In genomic region chr2:69385443-69386151, GRCh38 we compare ENCODE assay signal across 1 cellular context.
TF ChIP-seq lines count a peak whose summit lies in the region.

No MANE protein-coding gene starts in this region.

TF ChIP-seq in K562, 482 proteins besides CTCF, POLR2A, EP300 and RAD21 (continued from another document and continues in another):
- TF ChIP-seq ZBTB40 (IDR thresholded peaks at IDR 0.05) (no peak), ZBTB40 (CRISPR knock-in tag; IDR thresholded peaks at IDR 0.05) (no peak), DMBX1 (CRISPR knock-in tag; IDR thresholded peaks at IDR 0.05; ENCODE audit: borderline replicate concordance) (no peak), ARHGAP35 (IDR thresholded peaks at IDR 0.05; ENCODE audit: partially characterized antibody) (no peak), CEBPB (tag; IDR thresholded peaks at IDR 0.05) (peak; percentile 78), SMAD1 (IDR thresholded peaks at IDR 0.05; ENCODE audit: low read depth, low read length, partially characterized antibody) (no peak), NCOA4 (IDR thresholded peaks at IDR 0.05; ENCODE audit: partially characterized antibody) (no peak), STAT5A (IDR thresholded peaks at IDR 0.05; ENCODE audit: borderline replicate concordance, low read length) (no peak), MXD1 (CRISPR knock-in tag; IDR thresholded peaks at IDR 0.05; ENCODE audit: borderline replicate concordance, poor library complexity, severe bottlenecking) (no peak), TOE1 (IDR thresholded peaks at IDR 0.05; ENCODE audit: borderline replicate concordance) (no peak), TOE1 (CRISPR knock-in tag; IDR thresholded peaks at IDR 0.05; ENCODE audit: borderline replicate concordance, low read depth) (no peak), BRF1 (IDR thresholded peaks at IDR 0.05; ENCODE audit: borderline replicate concordance, extremely low read depth, insufficient read length) (no peak), IFI16 (CRISPR knock-in tag; IDR thresholded peaks at IDR 0.05) (no peak), ZFX (CRISPR knock-in tag; IDR thresholded peaks at IDR 0.05) (no peak), NFRKB (IDR thresholded peaks at IDR 0.05; ENCODE audit: low read depth) (0 out of 2 replicates have a peak, but pooled peaks have one; percentile 40), ZNF316 (IDR thresholded peaks at IDR 0.05) (peak; percentile 4; the same call in 1 of the 2 replicates), ZNF699 (CRISPR knock-in tag; IDR thresholded peaks at IDR 0.05; ENCODE audit: insufficient replicate concordance) (no peak), CBFB (CRISPR knock-in tag; IDR thresholded peaks at IDR 0.05) (no peak), FOXP4 (CRISPR knock-in tag; IDR thresholded peaks at IDR 0.05; ENCODE audit: borderline replicate concordance) (no peak), RHOXF2B (CRISPR knock-in tag; conservative IDR thresholded peaks at IDR 0.05) (no peak), U2AF1 (optimal IDR thresholded peaks at IDR 0.05; ENCODE audit: low read depth, low read length) (no peak), NR4A1 (CRISPR knock-in tag; IDR thresholded peaks at IDR 0.05) (no peak), NR4A1 (tag; IDR thresholded peaks at IDR 0.05) (no peak), ZSCAN32 (CRISPR knock-in tag; IDR thresholded peaks at IDR 0.05) (peak; percentile 94), ZNF431 (CRISPR knock-in tag; IDR thresholded peaks at IDR 0.05) (no peak), MAZ (CRISPR knock-in tag; conservative IDR thresholded peaks at IDR 0.05 in 1 of 2, IDR thresholded peaks at IDR 0.05 in 1 of 2) (no peak), KDM4B (IDR thresholded peaks at IDR 0.05; ENCODE audit: borderline replicate concordance in 2 of 2, low read depth in 1 of 2) (no peak), CREM (IDR thresholded peaks at IDR 0.05; ENCODE audit: low read depth) (no peak), KLF10 (CRISPR knock-in tag; IDR thresholded peaks at IDR 0.05) (no peak), ZNF134 (CRISPR knock-in tag; conservative IDR thresholded peaks at IDR 0.05) (no peak), POLR2G (IDR thresholded peaks at IDR 0.05; ENCODE audit: low read depth, low read length) (0 out of 2 replicates have a peak, but pooled peaks have one; percentile 31), MEF2A (IDR thresholded peaks at IDR 0.05; ENCODE audit: control insufficient read depth, low read depth, low read length) (no peak), FOXO4 (CRISPR knock-in tag; IDR thresholded peaks at IDR 0.05) (no peak), MBD1 (CRISPR knock-in tag; IDR thresholded peaks at IDR 0.05) (no peak), BRD4 (IDR thresholded peaks at IDR 0.05) (no peak), PCBP2 (IDR thresholded peaks at IDR 0.05; ENCODE audit: low read depth, low read length, poor library complexity, severe bottlenecking) (no peak), MAX (CRISPR knock-in tag; IDR thresholded peaks at IDR 0.05) (no peak), RNF219 (CRISPR knock-in tag; IDR thresholded peaks at IDR 0.05) (no peak), ZBTB43 (CRISPR knock-in tag; IDR thresholded peaks at IDR 0.05) (no peak), ZFP36 (IDR thresholded peaks at IDR 0.05; ENCODE audit: low read depth, low read length, partially characterized antibody) (no peak), CBX5 (IDR thresholded peaks at IDR 0.05; ENCODE audit: borderline replicate concordance, low read depth) (no peak), JUNB (CRISPR knock-in tag; conservative IDR thresholded peaks at IDR 0.05) (0 out of 2 replicates have a peak, but pooled peaks have one; percentile 1), NUFIP1 (IDR thresholded peaks at IDR 0.05; ENCODE audit: partially characterized antibody) (no peak), MTA3 (IDR thresholded peaks at IDR 0.05; ENCODE audit: borderline replicate concordance) (0 out of 2 replicates have a peak, but pooled peaks have one; percentile 27), XRCC5 (IDR thresholded peaks at IDR 0.05; ENCODE audit: low read depth, low read length) (no peak), MTA1 (IDR thresholded peaks at IDR 0.05; ENCODE audit: borderline replicate concordance) (no peak), MNT (conservative IDR thresholded peaks at IDR 0.05) (no peak; a peak in 1 of 4 replicates)
